11 cellular contexts compared by ENCODE assay signal in genomic region chr14:23609411-23610089, GRCh38. TPM values are rescaled to one million over a fixed set of nuclear protein-coding genes. Genes with fewer than 3 reads are reported as not detected.
DNase-seq lines count a peak whose midpoint lies in the region; ATAC-seq and TF ChIP-seq lines count a peak whose summit lies in the region.
"Not testable (repeated sequence)": the region's sequence is repeated elsewhere in the genome, so short reads cannot be mapped to it uniquely, and the experiment has no call there.
"Had no signal": no experiment of that assay in that cellular context is flagged by ENCODE, and none has a peak within 500 bp of the region (broad histone marks: within the 10 kb centered on the region; RNA-seq: fewer than 3 reads in every experiment).

No MANE protein-coding gene starts in this region.

- H3K36me3 Mint-ChIP-seq in CD8-positive, alpha-beta T cell; central memory CD8-positive, alpha-beta T cell (ENCODE audit: insufficient read depth): not testable (repeated sequence)
- peaks cover 12% of the 10 kb centered on the region for H3K36me3 Mint-ChIP-seq in activated CD4-positive, alpha-beta T cell treated with anti-CD3 and anti-CD28 coated beads, Interleukin-2, amount 10 ng/mL, durations not matched to agents 7 days and 5 days (ENCODE audit: low read depth)
- peaks cover 13% of the 10 kb centered on the region for H3K36me3 Mint-ChIP-seq in activated T-helper 2 cell treated with anti-CD3 and anti-CD28 coated beads, Interferon-gamma antibody, Interleukin-2, Interleukin-4, amounts not matched to agents 10 μg/mL and 5 μg/mL and 100 μg/mL, durations not matched to agents 14 hours and 24 hours and 36 hours (ENCODE audit: low read depth)

- peaks cover 25% of the 10 kb centered on the region for H3K4me1 ChIP-seq in CD8-positive, alpha-beta T cell (ENCODE audit: insufficient read depth, low read length)
- peaks cover 0 to 65% (median 30%) of the 10 kb centered on the region in 4 donors for H3K4me1 ChIP-seq in right lobe of liver

- H3K4me3 Mint-ChIP-seq in CD8-positive, alpha-beta T cell: peak overlapping the region; percentile 42
- H3K4me3 Mint-ChIP-seq in activated CD4-positive, alpha-beta T cell treated with anti-CD3 and anti-CD28 coated beads, Interleukin-2, amount 10 ng/mL, durations not matched to agents 7 days and 5 days; activated T-helper 2 cell treated with anti-CD3 and anti-CD28 coated beads, Interferon-gamma antibody, Interleukin-2, Interleukin-4, amounts not matched to agents 10 μg/mL and 5 μg/mL and 100 μg/mL, durations not matched to agents 14 hours and 24 hours and 36 hours (ENCODE audit: low read depth); central memory CD8-positive, alpha-beta T cell: not testable (repeated sequence)

- H3K4me3 ChIP-seq in CD8-positive, alpha-beta T cell (ENCODE audit: low read depth, low read length); right lobe of liver; skin epidermis: not testable (repeated sequence)

- POLR2A ChIA-PET in CD8-positive, alpha-beta T cell (lab: Charles Lee): interaction anchor here (3.0 kb wide), 1 partner anchor 22 kb away, joined by 15 read pairs; no protein-coding TSS in a partner anchor
- POLR2A ChIA-PET in activated CD4-positive, alpha-beta T cell treated with anti-CD3 and anti-CD28 coated beads, Interleukin-2, amount 10 ng/mL, durations not matched to agents 7 days and 5 days (lab: Charles Lee): not testable (repeated sequence)

- DNase-seq in CD8-positive, alpha-beta T cell; activated CD4-positive, alpha-beta T cell treated with anti-CD3 and anti-CD28 coated beads, Interleukin-2, amount 10 ng/mL, durations not matched to agents 7 days and 5 days; activated T-helper 2 cell treated with anti-CD3 and anti-CD28 coated beads, Interferon-gamma antibody, Interleukin-2, Interleukin-4, amounts not matched to agents 10 μg/mL and 5 μg/mL and 100 μg/mL, durations not matched to agents 14 hours and 24 hours and 36 hours (ENCODE audit: low spot score); central memory CD8-positive, alpha-beta T cell (ENCODE audit: low spot score in 2 of 2): not testable (repeated sequence)
- DNase-seq in OCI-M1 (lab: John Stamatoyannopoulos, UW) (peak; percentile 5), right lobe of liver (peak in 1 of 3 donors; percentile 70)

- CTCF ChIA-PET in CD8-positive, alpha-beta T cell (lab: Charles Lee): interaction anchor here (0.9 to 5.9 kb wide), 5 partner anchors 10 to 22 kb away, joined by 3 to 51 read pairs (median 8); no protein-coding TSS in a partner anchor
- CTCF ChIA-PET in activated CD4-positive, alpha-beta T cell treated with anti-CD3 and anti-CD28 coated beads, Interleukin-2, amount 10 ng/mL, durations not matched to agents 7 days and 5 days (lab: Charles Lee): interaction anchor here (1.9 kb wide), 1 partner anchor 12 kb away, joined by 4 read pairs; no protein-coding TSS in a partner anchor

- not testable (repeated sequence) for H3K9me3 ChIP-seq in CD8-positive, alpha-beta T cell (ENCODE audit: low read length); right lobe of liver

- peak overlapping the region; percentile 38 for H3K27ac ChIP-seq in CD8-positive, alpha-beta T cell (ENCODE audit: low read depth, low read length)
- peak overlapping the region; percentile 9 to 97 (median 68) for H3K27ac ChIP-seq in right lobe of liver
- H3K27ac ChIP-seq in skin epidermis: peak overlapping the region in 11 of 21 experiments; percentile 17 to 87 (median 63)

- H3K27me3 Mint-ChIP-seq in CD8-positive, alpha-beta T cell (ENCODE audit: low read depth); activated CD4-positive, alpha-beta T cell treated with anti-CD3 and anti-CD28 coated beads, Interleukin-2, amount 10 ng/mL, durations not matched to agents 7 days and 5 days; activated T-helper 2 cell treated with anti-CD3 and anti-CD28 coated beads, Interferon-gamma antibody, Interleukin-2, Interleukin-4, amounts not matched to agents 10 μg/mL and 5 μg/mL and 100 μg/mL, durations not matched to agents 14 hours and 24 hours and 36 hours (ENCODE audit: low read depth): not testable (repeated sequence)
- H3K27me3 Mint-ChIP-seq in central memory CD8-positive, alpha-beta T cell: peaks cover 15% of the 10 kb centered on the region

- not testable (repeated sequence) for H3K27me3 ChIP-seq in CD8-positive, alpha-beta T cell (ENCODE audit: insufficient read depth, low read length); right lobe of liver

- peaks cover 44% of the 10 kb centered on the region for H3K4me1 Mint-ChIP-seq in CD8-positive, alpha-beta T cell (ENCODE audit: low read depth)
- peaks cover 34% of the 10 kb centered on the region for H3K4me1 Mint-ChIP-seq in activated CD4-positive, alpha-beta T cell treated with anti-CD3 and anti-CD28 coated beads, Interleukin-2, amount 10 ng/mL, durations not matched to agents 7 days and 5 days
- H3K4me1 Mint-ChIP-seq in activated T-helper 2 cell treated with anti-CD3 and anti-CD28 coated beads, Interferon-gamma antibody, Interleukin-2, Interleukin-4, amounts not matched to agents 10 μg/mL and 5 μg/mL and 100 μg/mL, durations not matched to agents 14 hours and 24 hours and 36 hours (ENCODE audit: low read depth): peaks cover 39% of the 10 kb centered on the region
- peaks cover 35% of the 10 kb centered on the region for H3K4me1 Mint-ChIP-seq in central memory CD8-positive, alpha-beta T cell

- WGBS in right lobe of liver (ENCODE audit: insufficient coverage, low coverage, low lambda C conversion rate, missing lambda C conversion rate): 34% methylated on average over 7 of the region's 7 CpGs

- intact Hi-C loops in CD8-positive, alpha-beta T cell (cut with DNase I, micrococcal nuclease); activated T-helper 2 cell treated with anti-CD3 and anti-CD28 coated beads, Interferon-gamma antibody, Interleukin-2, Interleukin-4, amounts not matched to agents 10 μg/mL and 5 μg/mL and 100 μg/mL, durations not matched to agents 14 hours and 24 hours and 36 hours (cut with micrococcal nuclease); right lobe of liver (cut with DNase I): not testable (repeated sequence)

- TF ChIP-seq CTCF in CD8-positive, alpha-beta T cell (IDR thresholded peaks at IDR 0.05); right lobe of liver (IDR thresholded peaks at IDR 0.05): not testable (repeated sequence)

- not testable (repeated sequence) for H3K36me3 ChIP-seq in CD8-positive, alpha-beta T cell (ENCODE audit: insufficient read depth, low read length); right lobe of liver

- not testable (repeated sequence) for TF ChIP-seq POLR2A in right lobe of liver (IDR thresholded peaks at IDR 0.05)

- H3K27ac Mint-ChIP-seq in CD8-positive, alpha-beta T cell: peak overlapping the region; percentile 90
- H3K27ac Mint-ChIP-seq in activated CD4-positive, alpha-beta T cell treated with anti-CD3 and anti-CD28 coated beads, Interleukin-2, amount 10 ng/mL, durations not matched to agents 7 days and 5 days: peak overlapping the region; percentile 93
- H3K27ac Mint-ChIP-seq in activated T-helper 2 cell treated with anti-CD3 and anti-CD28 coated beads, Interferon-gamma antibody, Interleukin-2, Interleukin-4, amounts not matched to agents 10 μg/mL and 5 μg/mL and 100 μg/mL, durations not matched to agents 14 hours and 24 hours and 36 hours: peak overlapping the region; percentile 87
- H3K27ac Mint-ChIP-seq in central memory CD8-positive, alpha-beta T cell (ENCODE audit: low read depth): peak overlapping the region; percentile 82

- not testable (repeated sequence) for ATAC-seq in CD8-positive, alpha-beta T cell; central memory CD8-positive, alpha-beta T cell (replicated peaks; ENCODE audit: extremely low read depth, poor library complexity, severe bottlenecking)
- peak; percentile 50 to 69 (median 54) for ATAC-seq in right lobe of liver

- H3K9me3 Mint-ChIP-seq in CD8-positive, alpha-beta T cell; central memory CD8-positive, alpha-beta T cell: not testable (repeated sequence)
- H3K9me3 Mint-ChIP-seq in activated CD4-positive, alpha-beta T cell treated with anti-CD3 and anti-CD28 coated beads, Interleukin-2, amount 10 ng/mL, durations not matched to agents 7 days and 5 days: peaks cover 12% of the 10 kb centered on the region
- H3K9me3 Mint-ChIP-seq in activated T-helper 2 cell treated with anti-CD3 and anti-CD28 coated beads, Interferon-gamma antibody, Interleukin-2, Interleukin-4, amounts not matched to agents 10 μg/mL and 5 μg/mL and 100 μg/mL, durations not matched to agents 14 hours and 24 hours and 36 hours: peaks cover 16% of the 10 kb centered on the region

RNA-seq across cellular contexts. Expression of gene DHRS2, which starts 26.6 kb away (rescaled TPM):
- total RNA-seq in CD8-positive, alpha-beta T cell: not detected
- under 1 TPM; 0.44 to 0.50 TPM for total RNA-seq in activated CD4-positive, alpha-beta T cell treated with anti-CD3 and anti-CD28 coated beads, Interleukin-2, amount 10 ng/mL, durations not matched to agents 7 days and 5 days
- 2.2 and 2.3 TPM in 2 replicates for total RNA-seq in activated T-helper 2 cell treated with anti-CD3 and anti-CD28 coated beads, Interferon-gamma antibody, Interleukin-2, Interleukin-4, amounts not matched to agents 10 μg/mL and 5 μg/mL and 100 μg/mL, durations not matched to agents 14 hours and 24 hours and 36 hours
- total RNA-seq in right lobe of liver: 10 to 100 TPM in 1 of 6 experiments, 1 to 10 TPM in 4, under 1 TPM in 1; 0.53 to 12.3 (median 4.2) TPM

RNA-seq across cellular contexts. Expression of gene JPH4, which starts 31.0 kb away (rescaled TPM):
- total RNA-seq in CD8-positive, alpha-beta T cell: not detected
- total RNA-seq in activated CD4-positive, alpha-beta T cell treated with anti-CD3 and anti-CD28 coated beads, Interleukin-2, amount 10 ng/mL, durations not matched to agents 7 days and 5 days: not detected
- 0.09 TPM in 2 replicates for total RNA-seq in activated T-helper 2 cell treated with anti-CD3 and anti-CD28 coated beads, Interferon-gamma antibody, Interleukin-2, Interleukin-4, amounts not matched to agents 10 μg/mL and 5 μg/mL and 100 μg/mL, durations not matched to agents 14 hours and 24 hours and 36 hours
- total RNA-seq in right lobe of liver: under 1 TPM in 3 of 6 experiments, not detected in 3; 0.07 to 0.20 (median 0.19) TPM
- total RNA-seq: A673, IMR-90, LHCN-M2, NCI-H460 had no signal

RNA-seq across cellular contexts. Expression of gene AP1G2, which starts 42.0 kb away (rescaled TPM):
- total RNA-seq in CD8-positive, alpha-beta T cell: 100 to 1,000 TPM; 153 to 160 TPM
- total RNA-seq in activated CD4-positive, alpha-beta T cell treated with anti-CD3 and anti-CD28 coated beads, Interleukin-2, amount 10 ng/mL, durations not matched to agents 7 days and 5 days: 100 to 1,000 TPM; 306 to 333 TPM
- total RNA-seq in activated T-helper 2 cell treated with anti-CD3 and anti-CD28 coated beads, Interferon-gamma antibody, Interleukin-2, Interleukin-4, amounts not matched to agents 10 μg/mL and 5 μg/mL and 100 μg/mL, durations not matched to agents 14 hours and 24 hours and 36 hours: 164 and 170 TPM in 2 replicates
- total RNA-seq in right lobe of liver: 10 to 100 TPM; 13.6 to 25.9 (median 23.0) TPM

RNA-seq across cellular contexts. Expression of gene THTPA, which starts 53.5 kb away (rescaled TPM):
- total RNA-seq in CD8-positive, alpha-beta T cell: 10 to 100 TPM; 10.7 to 12.4 TPM
- 10 to 100 TPM in 1 of 2 experiments, 1 to 10 TPM in 1; 8.1 to 12.7 TPM for total RNA-seq in activated CD4-positive, alpha-beta T cell treated with anti-CD3 and anti-CD28 coated beads, Interleukin-2, amount 10 ng/mL, durations not matched to agents 7 days and 5 days
- total RNA-seq in activated T-helper 2 cell treated with anti-CD3 and anti-CD28 coated beads, Interferon-gamma antibody, Interleukin-2, Interleukin-4, amounts not matched to agents 10 μg/mL and 5 μg/mL and 100 μg/mL, durations not matched to agents 14 hours and 24 hours and 36 hours: 12.8 and 13.7 TPM in 2 replicates
- total RNA-seq in right lobe of liver: 10 to 100 TPM in 4 of 6 experiments, 1 to 10 TPM in 2; 8.2 to 15.0 (median 11.4) TPM

RNA-seq across cellular contexts. Expression of gene ZFHX2, which starts 58.0 kb away (rescaled TPM):
- total RNA-seq in CD8-positive, alpha-beta T cell: under 1 TPM; 0.24 to 0.25 TPM
- total RNA-seq in activated CD4-positive, alpha-beta T cell treated with anti-CD3 and anti-CD28 coated beads, Interleukin-2, amount 10 ng/mL, durations not matched to agents 7 days and 5 days: 1 to 10 TPM; 1.0 to 1.1 TPM
- 2.0 and 2.5 TPM in 2 replicates for total RNA-seq in activated T-helper 2 cell treated with anti-CD3 and anti-CD28 coated beads, Interferon-gamma antibody, Interleukin-2, Interleukin-4, amounts not matched to agents 10 μg/mL and 5 μg/mL and 100 μg/mL, durations not matched to agents 14 hours and 24 hours and 36 hours
- under 1 TPM; 0.33 to 0.83 (median 0.47) TPM for total RNA-seq in right lobe of liver
